ENCODE assay signal across 10 cellular contexts in genomic region chr9:130692365-130692764, GRCh38. TPM values are rescaled to one million over a fixed set of nuclear protein-coding genes. Genes with fewer than 3 reads are reported as not detected.
DNase-seq lines count a peak whose midpoint lies in the region; ATAC-seq and TF ChIP-seq lines count a peak whose summit lies in the region.
"Had no signal": no experiment of that assay in that cellular context is flagged by ENCODE, and none has a peak within 500 bp of the region (broad histone marks: within the 10 kb centered on the region; RNA-seq: fewer than 3 reads in every experiment).

No MANE protein-coding gene starts in this region.

- H3K27me3 ChIP-seq in thyroid gland, result no peaks in the 10 kb centered on the region
- H3K27me3 ChIP-seq in transverse colon, result no peaks in the 10 kb centered on the region

- intact Hi-C loops in Right ventricle myocardium superior (cut with DNase I) (no loop called here), Right ventricle myocardium inferior (cut with DNase I) (no loop called here), thyroid gland (cut with DNase I) (no loop called here), transverse colon (cut with DNase I; ENCODE audit: low total_unique reads) (no loop called here)

- DNase-seq in Right ventricle myocardium superior (peak; percentile 52), Right ventricle myocardium inferior (ENCODE audit: missing footprints) (no peak), astrocyte of the spinal cord (ENCODE audit: low read depth, low spot score) (peak; percentile 40), islet precursor cell (peak; percentile 96), thyroid gland (peak; percentile 40 to 41), ACHN (no peak), transverse colon (no peak)
- DNase-seq: Calu3 had no signal

- TF ChIP-seq CTCF in astrocyte of the spinal cord (IDR thresholded peaks at IDR 0.05; ENCODE audit: low read depth, low read length), result peak; percentile 49
- TF ChIP-seq CTCF in thyroid gland (IDR thresholded peaks at IDR 0.05), result peak in 1 of 6 experiments; percentile 19
- no peak for TF ChIP-seq CTCF in transverse colon (IDR thresholded peaks at IDR 0.05)

- no peaks in the 10 kb centered on the region for H3K9me3 ChIP-seq in thyroid gland
- H3K9me3 ChIP-seq in transverse colon, result no peaks in the 10 kb centered on the region

- H3K4me1 ChIP-seq in thyroid gland (peaks cover 15 to 26% of the 10 kb centered on the region in 2 donors), transverse colon (peaks cover 2 to 31% (median 25%) of the 10 kb centered on the region in 4 donors)
- H3K4me1 ChIP-seq: parathyroid adenoma had no signal

- TF ChIP-seq POLR2A in thyroid gland (IDR thresholded peaks at IDR 0.05) (no peak), transverse colon (IDR thresholded peaks at IDR 0.05) (no peak)

- TF ChIP-seq EP300 in transverse colon (IDR thresholded peaks at IDR 0.05; ENCODE audit: low read depth), result no peak

- H3K36me3 ChIP-seq in thyroid gland (peaks cover 0 to 3% of the 10 kb centered on the region in 2 donors), transverse colon (peaks cover 0 to 8% (median 0%) of the 10 kb centered on the region in 4 donors)

- in situ Hi-C loops in astrocyte of the spinal cord (cut with HindIII; ENCODE audit: low sequenced_read_pairs), result loop anchor here (25.0 kb wide), 1 partner anchor 170 kb away; no protein-coding TSS in a partner anchor
- in situ Hi-C loops in ACHN (cut with HindIII; ENCODE audit: low pct_ligation_motif_present, low pct_unique_long_range_greater_than_20kb, low sequenced_read_pairs), result no loop called here
- in situ Hi-C loops in transverse colon (cut with MboI; ENCODE audit: low pct_ligation_motif_present in 1 of 4, low pct_unique_long_range_greater_than_20kb in 1 of 4, low sequenced_read_pairs in 3 of 4), result no loop called here

- H3K27ac ChIP-seq in thyroid gland (no peak overlapping the region), transverse colon (no peak overlapping the region)
- H3K27ac ChIP-seq: parathyroid adenoma had no signal

- H3K4me3 ChIP-seq in astrocyte of the spinal cord (ENCODE audit: low read depth, low read length), result no peak overlapping the region
- no peak overlapping the region for H3K4me3 ChIP-seq in thyroid gland (replicated peaks in 1 of 3)
- H3K4me3 ChIP-seq in transverse colon, result no peak overlapping the region

- ATAC-seq in Right ventricle myocardium superior (ENCODE audit: poor library complexity) (peak; percentile 34), Right ventricle myocardium inferior (no peak), HG02973 (IDR thresholded peaks at IDR 0.05; ENCODE audit: unreplicated experiment) (no peak)

- WGBS in thyroid gland, 2 donors, result 24 to 38% methylated on average over 15 to 21 of the region's 26 CpGs
- WGBS in transverse colon (ENCODE audit: low coverage in 1 of 2), 2 donors, result 60 to 75% methylated on average over 1 to 26 of the region's 26 CpGs

RNA-seq across cellular contexts. Expression of gene EXOSC2, which starts 1.2 kb away (rescaled TPM):
- 10.9 TPM for total RNA-seq in Right ventricle myocardium superior
- 11.2 TPM for total RNA-seq in Right ventricle myocardium inferior
- total RNA-seq in thyroid gland, result 10 to 100 TPM; 19.2 to 21.6 (median 20.3) TPM
- total RNA-seq in transverse colon, result 10 to 100 TPM in 3 of 4 donors, 1 to 10 TPM in 1; 2.2 to 17.1 (median 15.8) TPM

RNA-seq across cellular contexts. Expression of gene PRDM12, which starts 28.0 kb away (rescaled TPM):
- total RNA-seq in Right ventricle myocardium superior (not detected), Right ventricle myocardium inferior (not detected), thyroid gland (not detected), transverse colon (not detected)
- total RNA-seq: Calu3 had no signal

Comparison
In these comparisons a context has a peak if more than half of its experiments do, and no peak if none do; other contexts are left out.
1. DNase-seq: peak in Right ventricle myocardium superior (single experiment), astrocyte of the spinal cord (single experiment), islet precursor cell (single experiment) and thyroid gland (2 of 2); none in Right ventricle myocardium inferior (single experiment), ACHN (single experiment) and transverse colon (single experiment).